In genomic region chr4:125456075-125456474, GRCh38 we compare ENCODE assay signal across 24 cellular contexts.
A peak's percentile ranks its signal among the peaks of the same experiment; 100 is the strongest.
DNase-seq lines count a peak whose midpoint lies in the region; ATAC-seq, FAIRE-seq and TF ChIP-seq lines count a peak whose summit lies in the region.
"Had no signal": no experiment of that assay in that cellular context is flagged by ENCODE, and none has a peak within 500 bp of the region (broad histone marks: within the 10 kb centered on the region; RNA-seq: fewer than 3 reads in every experiment).

No MANE protein-coding gene starts in this region.

- DNase-seq in PC-9 (no peak), keratinocyte (ENCODE audit: low read depth, low spot score) (no peak), mucosa of descending colon (peak in 1 of 3 donors; percentile 57), transverse colon (peak; percentile 13), NCI-H2081 treated with DMSO at 0.1 percent for 48 hours (lab: John Stamatoyannopoulos, UW) (no peak)
- DNase-seq: 8988T; ACHN; AML-193; BE2C; CD4-positive, alpha-beta T cell; CD8-positive, alpha-beta memory T cell; DMS 273 treated with DMSO at 0.1 percent for 48 hours; DMS79; EL; GDM1; GOT3 had no signal

- no peaks in the 10 kb centered on the region for H3K4me1 ChIP-seq in PC-9 (replicated peaks; ENCODE audit: insufficient read depth)
- no peaks in the 10 kb centered on the region for H3K4me1 ChIP-seq in keratinocyte (ENCODE audit: control insufficient read depth, extremely low read depth, insufficient read depth, low read length)
- H3K4me1 ChIP-seq in mucosa of descending colon (ENCODE audit: low read depth): peaks cover 7% of the 10 kb centered on the region
- H3K4me1 ChIP-seq in transverse colon: peaks cover 0 to 8% (median 3%) of the 10 kb centered on the region in 4 donors
- H3K4me1 ChIP-seq: A549, BE2C had no signal

- TF ChIP-seq CTCF in PC-9 (conservative IDR thresholded peaks at IDR 0.05) (no peak), keratinocyte (optimal IDR thresholded peaks at IDR 0.05 in 1 of 3, IDR thresholded peaks at IDR 0.05 in 1 of 3, conservative IDR thresholded peaks at IDR 0.05 in 1 of 3; ENCODE audit: extremely low read depth in 1 of 3, insufficient read depth in 2 of 3, low read length in 3 of 3) (no peak), mucosa of descending colon (IDR thresholded peaks at IDR 0.05) (no peak), transverse colon (IDR thresholded peaks at IDR 0.05) (no peak)

- no peak overlapping the region for H3K4me2 ChIP-seq in PC-9
- H3K4me2 ChIP-seq in keratinocyte (ENCODE audit: control insufficient read depth, extremely low read depth, insufficient read depth, low read depth, low read length): no peak overlapping the region
- H3K4me2 ChIP-seq: A549; BLaER1 treated with 17β-estradiol and CSF1 and Interleukin-3, amounts not matched to agents 10 nM and 100 nM had no signal

- H3K4me3 ChIP-seq in PC-9: no peak overlapping the region
- H3K4me3 ChIP-seq in keratinocyte (ENCODE audit: control insufficient read depth in 2 of 3, extremely low read depth in 1 of 3, insufficient read depth in 2 of 3, low read depth in 1 of 3, low read length in 3 of 3): no peak overlapping the region
- no peak overlapping the region for H3K4me3 ChIP-seq in mucosa of descending colon
- no peak overlapping the region for H3K4me3 ChIP-seq in transverse colon
- H3K4me3 ChIP-seq: A549; BLaER1 treated with 17β-estradiol and CSF1 and Interleukin-3, amounts not matched to agents 10 nM and 100 nM; GM12878; HAP-1 had no signal

- H3K9me1 ChIP-seq in keratinocyte (ENCODE audit: control insufficient read depth, extremely low read depth, insufficient read depth, low read length): no peaks in the 10 kb centered on the region

- ATAC-seq in mucosa of descending colon: peak; percentile 96
- no peak for ATAC-seq in HG03520 (IDR thresholded peaks at IDR 0.05; ENCODE audit: unreplicated experiment)
- no peak for ATAC-seq in HG02623 (IDR thresholded peaks at IDR 0.05; ENCODE audit: unreplicated experiment)
- ATAC-seq: A549, GM12878 had no signal

- intact Hi-C loops in PC-9 (cut with micrococcal nuclease; ENCODE audit: unreplicated experiment) (no loop called here), mucosa of descending colon (cut with DNase I, micrococcal nuclease) (no loop called here), transverse colon (cut with DNase I; ENCODE audit: low total_unique reads) (no loop called here)

- H2AFZ ChIP-seq in PC-9 (peak overlapping the region; percentile 28; the same call in 1 of the 2 replicates), keratinocyte (ENCODE audit: control insufficient read depth, low read length) (peak overlapping the region; percentile 40)

- no peaks in the 10 kb centered on the region for H4K20me1 ChIP-seq in PC-9 (ENCODE audit: insufficient read depth)
- H4K20me1 ChIP-seq in keratinocyte (ENCODE audit: control insufficient read depth, extremely low read depth, insufficient read depth, low read length): no peaks in the 10 kb centered on the region
- H4K20me1 ChIP-seq: BLaER1 treated with 17β-estradiol and CSF1 and Interleukin-3, amounts not matched to agents 10 nM and 100 nM had no signal

- 19 to 32% methylated on average over 2 to 3 of the region's 3 CpGs for WGBS in transverse colon (ENCODE audit: low coverage in 1 of 2), 2 donors

- no peak for TF ChIP-seq EP300 in transverse colon (IDR thresholded peaks at IDR 0.05; ENCODE audit: low read depth)

- CTCF ChIA-PET in PC-9 (lab: Charles Lee): no interaction called here

- in situ Hi-C loops in transverse colon (cut with MboI; ENCODE audit: low pct_ligation_motif_present in 1 of 4, low pct_unique_long_range_greater_than_20kb in 1 of 4, low sequenced_read_pairs in 3 of 4): no loop called here

- no peak overlapping the region for H3K9ac ChIP-seq in keratinocyte (ENCODE audit: control insufficient read depth, extremely low read depth, insufficient read depth, low read length)
- H3K9ac ChIP-seq: BLaER1 treated with 17β-estradiol and CSF1 and Interleukin-3, amounts not matched to agents 10 nM and 100 nM had no signal

- FAIRE-seq in keratinocyte (lab: Jason Lieb, UNC): no peak
- FAIRE-seq: A549, D721Med, GM12878, H54 had no signal

- no TSS peak for BruUV-seq in PC-9 (replicated peaks; lab: Mats Ljungman, UMichigan)

- TF ChIP-seq POLR2A in transverse colon (IDR thresholded peaks at IDR 0.05): no peak

- no peaks in the 10 kb centered on the region for H3K9me2 ChIP-seq in PC-9 (ENCODE audit: insufficient read depth)

- H3K36me3 ChIP-seq in PC-9 (ENCODE audit: low read depth): no peaks in the 10 kb centered on the region
- no peaks in the 10 kb centered on the region for H3K36me3 ChIP-seq in keratinocyte (ENCODE audit: control insufficient read depth in 2 of 2, extremely low read depth in 1 of 2, insufficient read depth in 2 of 2, low read length in 2 of 2)
- no peaks in the 10 kb centered on the region for H3K36me3 ChIP-seq in mucosa of descending colon (ENCODE audit: low read depth)
- no peaks in the 10 kb centered on the region for H3K36me3 ChIP-seq in transverse colon
- H3K36me3 ChIP-seq: BE2C; BLaER1 treated with 17β-estradiol and CSF1 and Interleukin-3, amounts not matched to agents 10 nM and 100 nM; HAP-1 had no signal

- dilution Hi-C loops in keratinocyte (cut with MboI; ENCODE audit: extremely low pct_ligation_motif_present, low sequenced_read_pairs): no loop called here

- H3K9me3 ChIP-seq in PC-9 (ENCODE audit: insufficient read depth, low read depth): no peaks in the 10 kb centered on the region
- no peaks in the 10 kb centered on the region for H3K9me3 ChIP-seq in keratinocyte (ENCODE audit: control insufficient read depth, low read depth, low read length)
- no peaks in the 10 kb centered on the region for H3K9me3 ChIP-seq in mucosa of descending colon
- no peaks in the 10 kb centered on the region for H3K9me3 ChIP-seq in transverse colon
- H3K9me3 ChIP-seq: A549, BE2C, HAP-1 had no signal

- POLR2A ChIA-PET in PC-9 (lab: Charles Lee; ENCODE audit: unreplicated experiment): no interaction called here

- no peak overlapping the region for H3K27ac ChIP-seq in PC-9
- no peak overlapping the region for H3K27ac ChIP-seq in keratinocyte (ENCODE audit: control insufficient read depth, insufficient read depth, low read length)
- H3K27ac ChIP-seq in transverse colon: no peak overlapping the region
- H3K27ac ChIP-seq: A549; BLaER1 treated with 17β-estradiol and CSF1 and Interleukin-3, amounts not matched to agents 10 nM and 100 nM had no signal

- H3F3A ChIP-seq in PC-9 (ENCODE audit: insufficient read depth, low read depth): no peaks in the 10 kb centered on the region

- no peaks in the 10 kb centered on the region for H3K27me3 ChIP-seq in PC-9 (ENCODE audit: insufficient read depth, low read depth)
- no peaks in the 10 kb centered on the region for H3K27me3 ChIP-seq in keratinocyte (ENCODE audit: control insufficient read depth, extremely low read depth, insufficient read depth, low read length)
- H3K27me3 ChIP-seq in transverse colon: no peaks in the 10 kb centered on the region
- H3K27me3 ChIP-seq: BE2C; BLaER1 treated with 17β-estradiol and CSF1 and Interleukin-3, amounts not matched to agents 10 nM and 100 nM had no signal

- no peaks in the 10 kb centered on the region for H3K79me2 ChIP-seq in PC-9 (ENCODE audit: low read depth)
- H3K79me2 ChIP-seq in keratinocyte (ENCODE audit: control insufficient read depth, insufficient read depth, low read length): no peaks in the 10 kb centered on the region
